In genomic region chr5:180627386-180628120, GRCh38 we compare ENCODE assay signal across 30 cellular contexts. TPM values are rescaled to one million over a fixed set of nuclear protein-coding genes. Genes with fewer than 3 reads are reported as not detected.
"Had no signal": no experiment of that assay in that cellular context is flagged by ENCODE, and none has a peak within 500 bp of the region (broad histone marks: within the 10 kb centered on the region; RNA-seq: fewer than 3 reads in every experiment).

No MANE protein-coding gene starts in this region.

- DNase-seq: activated CD4-positive, alpha-beta memory T cell treated with anti-CD3 and anti-CD28 coated beads, Interleukin-2, amount 10 ng/mL, durations not matched to agents 7 days and 5 days; activated CD4-positive, alpha-beta T cell treated with anti-CD3 and anti-CD28 coated beads for 48 hours; activated CD4-positive, CD25-positive, alpha-beta regulatory T cell treated with anti-CD3 and anti-CD28 coated beads, Interleukin-2, amount 50 U/mL, for 72 hours; activated CD8-positive, alpha-beta memory T cell treated with anti-CD3 and anti-CD28 coated beads for 24 hours; activated CD8-positive, alpha-beta memory T cell treated with anti-CD3 and anti-CD28 coated beads, Interleukin-2, amount 10 ng/mL, durations not matched to agents 7 days and 5 days; activated CD8-positive, alpha-beta memory T cell treated with anti-CD3 and anti-CD28 coated beads, Interleukin-2, amount 50 U/mL, for 48 hours; activated effector memory CD4-positive, alpha-beta T cell treated with Interleukin-2 at 50 U/mL for 16 hours; activated naive CD4-positive, alpha-beta T cell treated with anti-CD3 and anti-CD28 coated beads, Interleukin-2, amount 10 ng/mL, durations not matched to agents 7 days and 5 days; activated naive CD8-positive, alpha-beta T cell treated with anti-CD3 and anti-CD28 coated beads, Interleukin-2, amount 50 U/mL, for 24 hours; activated T-cell treated with anti-CD3 and anti-CD28 coated beads, Interleukin-2, amount 50 U/mL, for 48 hours; anterior cingulate cortex; central memory CD4-positive, alpha-beta T cell; Kasumi-1; KG1; MM.1S; MV-4-11; NCI-H1092; NCI-H1436 treated with DMSO at 0.1 percent for 48 hours; NCI-H1694 treated with DMSO at 0.1 percent for 48 hours; NCI-H2029; NCI-H345; NCI-H524 treated with DMSO at 0.1 percent for 48 hours; SHP77 treated with DMSO at 0.1 percent for 48 hours; SK-N-SH had no signal

- H3K4me1 ChIP-seq: SJSA1 had no signal

- H3K9me3 ChIP-seq: SJSA1, SK-N-SH had no signal

- FAIRE-seq: TTC549 had no signal

- H3K27ac ChIP-seq: SJSA1 had no signal

- H3K4me3 ChIP-seq: SJSA1 had no signal

- H3K4me2 ChIP-seq: SK-N-SH had no signal

- H3K9ac ChIP-seq: SK-N-SH had no signal

- ATAC-seq: activated CD8-positive, alpha-beta memory T cell treated with anti-CD3 and anti-CD28 coated beads, Interleukin-2, amount 10 ng/mL, durations not matched to agents 7 days and 5 days; activated naive CD8-positive, alpha-beta T cell treated with anti-CD3 and anti-CD28 coated beads, Interleukin-2, amount 50 U/mL, for 24 hours; Panc1; WTC11 had no signal

- H3K36me3 ChIP-seq: SJSA1 had no signal

RNA-seq across cellular contexts. Expression of gene FLT4, which starts 21.8 kb away (rescaled TPM):
- total RNA-seq: RPMI7951, SJSA1 had no signal

RNA-seq across cellular contexts. Expression of gene SCGB3A1, which starts 36.3 kb away (rescaled TPM):
- total RNA-seq: activated CD4-positive, alpha-beta memory T cell treated with anti-CD3 and anti-CD28 coated beads, Interleukin-2, amount 10 ng/mL, durations not matched to agents 7 days and 5 days; activated CD8-positive, alpha-beta memory T cell treated with anti-CD3 and anti-CD28 coated beads, Interleukin-2, amount 10 ng/mL, durations not matched to agents 7 days and 5 days; NCI-H460; RPMI7951; SJSA1; WTC11 had no signal
- polyA plus RNA-seq: SK-N-SH had no signal
